Comparison of ENCODE assay signal across 10 cellular contexts in the genomic region with DNA sequence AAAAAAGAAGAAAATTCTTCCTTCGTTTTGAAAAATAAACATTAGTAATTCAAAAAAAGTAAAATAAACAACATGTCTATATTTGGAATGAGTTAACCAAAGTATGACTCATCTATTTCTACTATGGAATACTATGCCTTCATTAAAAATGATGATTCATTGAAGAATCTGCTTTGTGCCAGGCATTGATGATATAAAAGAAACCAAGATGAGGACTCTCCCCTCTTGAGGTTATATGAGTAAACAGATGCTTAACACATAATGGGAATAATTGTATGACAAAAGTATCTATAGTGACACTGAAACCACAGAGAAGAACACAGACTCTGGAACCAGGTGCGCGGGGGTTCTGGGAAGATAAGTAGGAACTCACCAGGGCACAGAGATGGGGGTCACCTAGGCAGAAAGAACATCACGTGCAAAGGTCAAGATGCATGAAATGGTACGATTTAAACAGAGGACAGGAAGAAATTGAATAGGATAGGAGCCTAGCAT. TPM values are rescaled to one million over a fixed set of nuclear protein-coding genes. Genes with fewer than 3 reads are reported as not detected.
DNase-seq lines count a peak whose midpoint lies in the region; ATAC-seq and TF ChIP-seq lines count a peak whose summit lies in the region.
"Had no signal": no experiment of that assay in that cellular context is flagged by ENCODE, and none has a peak within 500 bp of the region (broad histone marks: within the 10 kb centered on the region; RNA-seq: fewer than 3 reads in every experiment).

No MANE protein-coding gene starts in this region.

- H3K4me1 ChIP-seq in cardiac muscle cell (ENCODE audit: low read depth) (peaks cover 18% of the 10 kb centered on the region), left ventricle myocardium inferior (no peaks in the 10 kb centered on the region), fibroblast of lung (ENCODE audit: control insufficient read depth, extremely low read depth, insufficient read depth, low read length) (peaks cover 8% of the 10 kb centered on the region)

- H3K36me3 ChIP-seq in cardiac muscle cell (no peaks in the 10 kb centered on the region), left ventricle myocardium inferior (no peaks in the 10 kb centered on the region), fibroblast of lung (ENCODE audit: control insufficient read depth, insufficient read depth, low read length) (no peaks in the 10 kb centered on the region)

- no peaks in the 10 kb centered on the region for H4K20me1 ChIP-seq in fibroblast of lung (ENCODE audit: control insufficient read depth, extremely low read depth, insufficient read depth, low read length)

- no peak for ATAC-seq in HG03439 (IDR thresholded peaks at IDR 0.05; ENCODE audit: unreplicated experiment)
- no peak for ATAC-seq in GM21526 (IDR thresholded peaks at IDR 0.05; ENCODE audit: low FRiP score, unreplicated experiment)

- H3K9ac ChIP-seq in fibroblast of lung (ENCODE audit: insufficient read depth, low read length) = no peak overlapping the region

- peak overlapping the region; percentile 41 for H3K4me2 ChIP-seq in fibroblast of lung (ENCODE audit: extremely low read depth, insufficient read depth, low read length)

- no peaks in the 10 kb centered on the region for H3K9me3 ChIP-seq in cardiac muscle cell (ENCODE audit: low read depth)
- H3K9me3 ChIP-seq in left ventricle myocardium inferior (replicated peaks) = no peaks in the 10 kb centered on the region
- H3K9me3 ChIP-seq in fibroblast of lung (ENCODE audit: control insufficient read depth, insufficient read depth, low read depth, low read length) = no peaks in the 10 kb centered on the region

- intact Hi-C loops in left ventricle myocardium inferior (cut with micrococcal nuclease) = no loop called here

- DNase-seq in cardiac muscle cell (ENCODE audit: low read depth in 1 of 2, low spot score in 1 of 2) (peak in 1 of 2 donors; percentile 51), left ventricle myocardium inferior (no peak), OCI-M1 (lab: John Stamatoyannopoulos, UW) (peak; percentile 56), fibroblast of lung (ENCODE audit: low read depth in 2 of 2) (peak; percentile 89)
- no peak for DNase-seq in activated CD8-positive, alpha-beta memory T cell treated with anti-CD3 and anti-CD28 coated beads, Interleukin-2, amount 50 U/mL, for 4 hours
- DNase-seq in stimulated activated CD4-positive, alpha-beta T cell treated with anti-CD3 and anti-CD28 coated beads, Interleukin-4, amount 100 ng/mL, for 4 hours = no peak
- DNase-seq: activated CD4-positive, CD25-positive, alpha-beta regulatory T cell; CD8-positive, alpha-beta memory T cell had no signal

- H3K4me3 ChIP-seq in cardiac muscle cell = no peak overlapping the region
- H3K4me3 ChIP-seq in left ventricle myocardium inferior = no peak overlapping the region
- H3K4me3 ChIP-seq in fibroblast of lung (replicated peaks in 1 of 4; ENCODE audit: control extremely low read depth in 1 of 4, insufficient read depth in 1 of 4, low read depth in 3 of 4, low read length in 4 of 4) = no peak overlapping the region

- no peaks in the 10 kb centered on the region for H3K79me2 ChIP-seq in fibroblast of lung (ENCODE audit: control insufficient read depth, insufficient read depth, low read length)

- H2AFZ ChIP-seq in fibroblast of lung (ENCODE audit: low read length) = no peak overlapping the region

- TF ChIP-seq CTCF in cardiac muscle cell (IDR thresholded peaks at IDR 0.05; ENCODE audit: low read depth, low read length) (no peak), left ventricle myocardium inferior (IDR thresholded peaks at IDR 0.05; ENCODE audit: borderline replicate concordance) (no peak), fibroblast of lung (conservative IDR thresholded peaks at IDR 0.05 in 1 of 2, IDR thresholded peaks at IDR 0.05 in 1 of 2; ENCODE audit: low read depth in 1 of 2, low read length in 2 of 2) (no peak)

- no peaks in the 10 kb centered on the region for H3K27me3 ChIP-seq in cardiac muscle cell
- H3K27me3 ChIP-seq in left ventricle myocardium inferior (ENCODE audit: low read depth) = no peaks in the 10 kb centered on the region
- H3K27me3 ChIP-seq in fibroblast of lung (ENCODE audit: control insufficient read depth, insufficient read depth, low read length) = peaks cover 3% of the 10 kb centered on the region

- peak overlapping the region; percentile 78 for H3K27ac ChIP-seq in cardiac muscle cell
- no peak overlapping the region for H3K27ac ChIP-seq in left ventricle myocardium inferior (replicated peaks)
- H3K27ac ChIP-seq in fibroblast of lung (ENCODE audit: insufficient read depth, low read length) = peak overlapping the region; percentile 22

RNA-seq across cellular contexts. Expression of gene ELF3, which starts 18.8 kb away (rescaled TPM):
- total RNA-seq in cardiac muscle cell = 27.7 and 28.7 TPM in 2 replicates
- 22.6 and 35.2 TPM in 2 replicates for polyA plus RNA-seq in cardiac muscle cell
- 0.60 TPM for total RNA-seq in left ventricle myocardium inferior
- 0.17 TPM in 1 of 2 replicates, not detected in the other for total RNA-seq in fibroblast of lung
- polyA plus RNA-seq in fibroblast of lung = 0.06 and 0.12 TPM in 2 replicates
- polyA plus RNA-seq in fibroblast of lung (2012) = 0.10 TPM in 1 of 2 replicates, not detected in the other
- polyA minus RNA-seq in fibroblast of lung (ENCODE audit: low replicate concordance) = not detected in 2 replicates
- polyA plus RNA-seq: CD8-positive, alpha-beta memory T cell had no signal

RNA-seq across cellular contexts. Expression of gene RNPEP, which starts 46.8 kb away (rescaled TPM):
- total RNA-seq in cardiac muscle cell = 56.6 and 60.4 TPM in 2 replicates
- 52.6 and 66.0 TPM in 2 replicates for polyA plus RNA-seq in cardiac muscle cell
- 16.6 TPM for total RNA-seq in left ventricle myocardium inferior
- 43.7 and 77.1 TPM in 2 replicates for total RNA-seq in fibroblast of lung
- 56.9 and 63.1 TPM in 2 replicates for polyA plus RNA-seq in fibroblast of lung
- polyA plus RNA-seq in fibroblast of lung (2012) = 67.5 and 69.1 TPM in 2 replicates
- 149 and 172 TPM in 2 replicates for polyA minus RNA-seq in fibroblast of lung (ENCODE audit: low replicate concordance)

Comparison
In these comparisons a context has a peak if more than half of its experiments do, and no peak if none do; other contexts are left out.
1. RNA of gene ELF3, which starts 18.8 kb away (total RNA-seq): 27.7 to 28.7 TPM in cardiac muscle cell; 0.60 TPM in left ventricle myocardium inferior (single experiment) and 0.17 TPM in fibroblast of lung; every median in the first group is over 10 times any median in the second.
2. DNase-seq: peak in OCI-M1 (single experiment) and fibroblast of lung (2 of 2); none in left ventricle myocardium inferior (single experiment), activated CD8-positive, alpha-beta memory T cell treated with anti-CD3 and anti-CD28 coated beads, Interleukin-2, amount 50 U/mL, for 4 hours (single experiment) and stimulated activated CD4-positive, alpha-beta T cell treated with anti-CD3 and anti-CD28 coated beads, Interleukin-4, amount 100 ng/mL, for 4 hours (0 of 2).